ENCODE assay signal across 8 cellular contexts in genomic region chr1:156583821-156584622, GRCh38. TPM values are rescaled to one million over a fixed set of nuclear protein-coding genes. Genes with fewer than 3 reads are reported as not detected.
DNase-seq lines count a peak whose midpoint lies in the region; ATAC-seq and TF ChIP-seq lines count a peak whose summit lies in the region.

No MANE protein-coding gene starts in this region.

- H4K20me1 ChIP-seq in GM23248 (ENCODE audit: insufficient read depth), result no peaks in the 10 kb centered on the region

- 47 to 48% methylated on average over 20 of the region's 20 CpGs for WGBS in GM23248 (ENCODE audit: low coverage in 1 of 2, low lambda C conversion rate in 2 of 2, missing lambda C conversion rate in 2 of 2), 2 experiments

- peak; percentile 94 for TF ChIP-seq CTCF in AG04450 (IDR thresholded peaks at IDR 0.05; ENCODE audit: low read depth, low read length)
- TF ChIP-seq CTCF in WERI-Rb-1 (IDR thresholded peaks at IDR 0.05; ENCODE audit: low read depth, low read length), result peak; percentile 97
- peak; percentile 87 to 92 (median 89) for TF ChIP-seq CTCF in breast epithelium (IDR thresholded peaks at IDR 0.05)
- TF ChIP-seq CTCF in kidney epithelial cell (IDR thresholded peaks at IDR 0.05; ENCODE audit: insufficient read depth, low read length, poor library complexity, severe bottlenecking), result peak; percentile 92

- H3K27ac ChIP-seq in AG04450 (ENCODE audit: low read depth, low read length), result no peak overlapping the region
- no peak overlapping the region for H3K27ac ChIP-seq in GM23248
- peak overlapping the region; percentile 51 for H3K27ac ChIP-seq in WERI-Rb-1
- H3K27ac ChIP-seq in breast epithelium, result no peak overlapping the region

- H3K36me3 ChIP-seq in GM23248 (ENCODE audit: low read depth), result no peaks in the 10 kb centered on the region
- no peaks in the 10 kb centered on the region for H3K36me3 ChIP-seq in WERI-Rb-1
- no peaks in the 10 kb centered on the region for H3K36me3 ChIP-seq in breast epithelium
- no peaks in the 10 kb centered on the region for H3K36me3 ChIP-seq in kidney epithelial cell (ENCODE audit: control insufficient read depth, insufficient read depth, low read length)

- H3K9me3 ChIP-seq in AG04450 (ENCODE audit: control insufficient read depth, insufficient read depth, low read length) (no peaks in the 10 kb centered on the region), GM23248 (ENCODE audit: low read depth) (no peaks in the 10 kb centered on the region), WERI-Rb-1 (ENCODE audit: severe bottlenecking) (no peaks in the 10 kb centered on the region), breast epithelium (no peaks in the 10 kb centered on the region)

- intact Hi-C loops in breast epithelium (cut with DNase I; ENCODE audit: low total_unique reads), result loop anchor here (1.0 to 10.0 kb wide), 2 partner anchors 19 to 71 kb away; no protein-coding TSS in a partner anchor

- H2AFZ ChIP-seq in GM23248, result no peak overlapping the region; the same call in 1 of the 2 replicates

- POLR2A ChIA-PET in AG04450 (lab: Yijun Ruan, JAX), result no interaction called here

- no peaks in the 10 kb centered on the region for H3K79me2 ChIP-seq in GM23248 (ENCODE audit: insufficient read depth)

- H3K9ac ChIP-seq in GM23248, result no peak overlapping the region

- DNase-seq in AG04450 (ENCODE audit: low read depth, low spot score) (peak; percentile 72), GM23248 (peak; percentile 77), NCI-H2196 treated with DMSO at 0.1 percent for 48 hours (lab: John Stamatoyannopoulos, UW; ENCODE audit: unreplicated experiment) (peak; percentile 46), WERI-Rb-1 (peak; percentile 90), breast epithelium (ENCODE audit: low spot score in 2 of 2) (peak in 1 of 2 donors; percentile 57), kidney epithelial cell (ENCODE audit: low read depth) (peak; percentile 57)
- peak; percentile 66 for DNase-seq in stimulated activated CD4-positive, alpha-beta T cell treated with anti-CD3 and anti-CD28 coated beads, Interleukin-2, amount 100 ng/mL, for 4 hours (ENCODE audit: low read depth)

- in situ Hi-C loops in GM23248 (cut with MboI), result no loop called here

- ATAC-seq in HG02973 (IDR thresholded peaks at IDR 0.05; ENCODE audit: unreplicated experiment), result no peak

- no peaks in the 10 kb centered on the region for H3F3A ChIP-seq in GM23248 (ENCODE audit: insufficient read depth)

- H3K4me1 ChIP-seq in GM23248 (ENCODE audit: insufficient read depth) (no peaks in the 10 kb centered on the region), breast epithelium (no peaks in the 10 kb centered on the region)

- H3K9me2 ChIP-seq in GM23248 (ENCODE audit: insufficient read depth), result no peaks in the 10 kb centered on the region

- H3K27me3 ChIP-seq in AG04450 (ENCODE audit: control insufficient read depth, insufficient read depth, low read length) (peaks cover 19% of the 10 kb centered on the region), GM23248 (replicated peaks; ENCODE audit: insufficient read depth) (no peaks in the 10 kb centered on the region), WERI-Rb-1 (ENCODE audit: insufficient read depth, low read depth, severe bottlenecking) (no peaks in the 10 kb centered on the region), breast epithelium (no peaks in the 10 kb centered on the region), kidney epithelial cell (ENCODE audit: control insufficient read depth, insufficient read depth, low read length) (peaks cover 2% of the 10 kb centered on the region)

- no peak overlapping the region for H3K4me3 ChIP-seq in AG04450 (ENCODE audit: low read depth, low read length)
- H3K4me3 ChIP-seq in GM23248, result no peak overlapping the region
- no peak overlapping the region for H3K4me3 ChIP-seq in WERI-Rb-1 (ENCODE audit: low read depth, low read length)
- H3K4me3 ChIP-seq in breast epithelium, result no peak overlapping the region
- no peak overlapping the region for H3K4me3 ChIP-seq in kidney epithelial cell (ENCODE audit: low read depth, low read length)

- CTCF ChIA-PET in AG04450 (lab: Charles Lee), result no interaction called here

- H3K4me2 ChIP-seq in GM23248 (ENCODE audit: unreplicated experiment), result no peak overlapping the region

- TF ChIP-seq POLR2A in breast epithelium (IDR thresholded peaks at IDR 0.05), result no peak

RNA-seq across cellular contexts. Expression of gene TTC24, which starts 4.5 kb away (rescaled TPM):
- polyA plus RNA-seq in AG04450 (2011; rRNA removed), result not detected in 2 replicates
- polyA minus RNA-seq in AG04450 (2011; rRNA and poly(A)+ RNA removed), result not detected in 2 replicates
- total RNA-seq in GM23248 (2014; rRNA removed; shearing (Covaris generic)), result not detected in 2 replicates
- not detected in 2 replicates for polyA plus RNA-seq in GM23248 (2016; fragmentation: Nextera tagmentation; extraction: Ambion mirVana)
- total RNA-seq in breast epithelium, result not detected
- total RNA-seq in kidney epithelial cell, result not detected in 2 replicates

RNA-seq across cellular contexts. Expression of gene NAXE, which starts 7.6 kb away (rescaled TPM):
- polyA plus RNA-seq in AG04450 (2011; rRNA removed) (29.9 and 38.7 TPM in 2 replicates), GM23248 (2016; fragmentation: Nextera tagmentation; extraction: Ambion mirVana) (86.2 and 87.4 TPM in 2 replicates)
- polyA minus RNA-seq in AG04450 (2011; rRNA and poly(A)+ RNA removed), result 31.8 and 44.1 TPM in 2 replicates
- total RNA-seq in GM23248 (2014; rRNA removed; shearing (Covaris generic)), result 51.2 and 68.7 TPM in 2 replicates
- total RNA-seq in breast epithelium (10 to 100 TPM; 70.4 to 90.5 (median 75.5) TPM), kidney epithelial cell (83.8 and 115 TPM in 2 replicates)

RNA-seq across cellular contexts. Expression of gene IQGAP3, which starts 11.7 kb away (rescaled TPM):
- polyA plus RNA-seq in AG04450 (2011; rRNA removed) (6.2 and 6.3 TPM in 2 replicates), GM23248 (2016; fragmentation: Nextera tagmentation; extraction: Ambion mirVana) (5.5 and 5.6 TPM in 2 replicates)
- polyA minus RNA-seq in AG04450 (2011; rRNA and poly(A)+ RNA removed), result 13.4 and 17.6 TPM in 2 replicates
- total RNA-seq in GM23248 (2014; rRNA removed; shearing (Covaris generic)), result 12.5 and 14.7 TPM in 2 replicates
- total RNA-seq in breast epithelium (1 to 10 TPM in 1 of 3 donors, under 1 TPM in 2; under 0.01 to 1.4 (median 0.15) TPM), kidney epithelial cell (8.0 and 9.4 TPM in 2 replicates)

RNA-seq across cellular contexts. Expression of gene GPATCH4, which starts 17.3 kb away (rescaled TPM):
- polyA plus RNA-seq in AG04450 (2011; rRNA removed), result 23.1 and 27.6 TPM in 2 replicates
- polyA minus RNA-seq in AG04450 (2011; rRNA and poly(A)+ RNA removed), result 17.9 and 22.8 TPM in 2 replicates
- 9.5 and 12.5 TPM in 2 replicates for total RNA-seq in GM23248 (2014; rRNA removed; shearing (Covaris generic))
- polyA plus RNA-seq in GM23248 (2016; fragmentation: Nextera tagmentation; extraction: Ambion mirVana), result 43.0 and 46.6 TPM in 2 replicates
- total RNA-seq in breast epithelium, result 10 to 100 TPM; 20.2 to 31.1 (median 23.7) TPM
- total RNA-seq in kidney epithelial cell, result 19.1 and 21.8 TPM in 2 replicates

RNA-seq across cellular contexts. Expression of gene HAPLN2, which starts 35.2 kb away (rescaled TPM):
- not detected in 2 replicates for polyA plus RNA-seq in AG04450 (2011; rRNA removed)
- polyA minus RNA-seq in AG04450 (2011; rRNA and poly(A)+ RNA removed), result not detected in 2 replicates
- total RNA-seq in GM23248 (2014; rRNA removed; shearing (Covaris generic)), result not detected in 2 replicates
- polyA plus RNA-seq in GM23248 (2016; fragmentation: Nextera tagmentation; extraction: Ambion mirVana), result not detected in 2 replicates
- not detected for total RNA-seq in breast epithelium
- total RNA-seq in kidney epithelial cell, result not detected in 2 replicates
